In genomic region chr6:97563529-97563928, GRCh38 we compare ENCODE assay signal across 22 cellular contexts.
"Had no signal": no experiment of that assay in that cellular context is flagged by ENCODE, and none has a peak within 500 bp of the region (broad histone marks: within the 10 kb centered on the region; RNA-seq: fewer than 3 reads in every experiment).

No MANE protein-coding gene starts in this region.

- H3K9me3 Mint-ChIP-seq: activated CD4-positive, alpha-beta T cell treated with anti-CD3 and anti-CD28 coated beads, Interleukin-2, amount 10 ng/mL, durations not matched to agents 24 days and 14 days; activated CD8-positive, alpha-beta T cell treated with anti-CD3 and anti-CD28 coated beads for 36 hours had no signal

- H3K27me3 Mint-ChIP-seq: activated CD4-positive, alpha-beta T cell treated with anti-CD3 and anti-CD28 coated beads, Interleukin-2, amount 10 ng/mL, durations not matched to agents 24 days and 14 days; activated CD8-positive, alpha-beta memory T cell treated with anti-CD3 and anti-CD28 coated beads, Interleukin-2, amount 10 ng/mL, durations not matched to agents 7 days and 5 days; activated CD8-positive, alpha-beta T cell treated with anti-CD3 and anti-CD28 coated beads for 36 hours; activated naive CD8-positive, alpha-beta T cell treated with anti-CD3 and anti-CD28 coated beads, Interleukin-2, amount 50 U/mL, for 24 hours; progenitor cell of endocrine pancreas; stimulated activated memory B cell treated with anti-CD40 and anti-IgM and Interleukin-4, amounts not matched to agents 10 μg/mL and 1 μg/mL and 100 μg/mL, for 72 hours had no signal

- H3K27ac Mint-ChIP-seq: activated CD4-positive, alpha-beta T cell treated with anti-CD3 and anti-CD28 coated beads, Interleukin-2, amount 10 ng/mL, durations not matched to agents 24 days and 14 days; activated CD8-positive, alpha-beta memory T cell treated with anti-CD3 and anti-CD28 coated beads, Interleukin-2, amount 10 ng/mL, durations not matched to agents 7 days and 5 days; activated CD8-positive, alpha-beta T cell treated with anti-CD3 and anti-CD28 coated beads for 36 hours; activated naive CD8-positive, alpha-beta T cell treated with anti-CD3 and anti-CD28 coated beads, Interleukin-2, amount 50 U/mL, for 24 hours; natural killer cell; progenitor cell of endocrine pancreas; stimulated activated memory B cell treated with anti-CD40 and anti-IgM and Interleukin-4, amounts not matched to agents 10 μg/mL and 1 μg/mL and 100 μg/mL, for 72 hours had no signal

- H3K36me3 Mint-ChIP-seq: activated CD8-positive, alpha-beta memory T cell treated with anti-CD3 and anti-CD28 coated beads, Interleukin-2, amount 10 ng/mL, durations not matched to agents 7 days and 5 days; natural killer cell; stimulated activated memory B cell treated with anti-CD40 and anti-IgM and Interleukin-4, amounts not matched to agents 10 μg/mL and 1 μg/mL and 100 μg/mL, for 72 hours had no signal

- DNase-seq: activated CD4-positive, alpha-beta T cell treated with anti-CD3 and anti-CD28 coated beads, Interleukin-2, amount 10 ng/mL, durations not matched to agents 24 days and 14 days; activated CD8-positive, alpha-beta memory T cell treated with anti-CD3 and anti-CD28 coated beads, Interleukin-2, amount 10 ng/mL, durations not matched to agents 7 days and 5 days; activated CD8-positive, alpha-beta T cell treated with anti-CD3 and anti-CD28 coated beads for 36 hours; activated effector memory CD4-positive, alpha-beta T cell treated with anti-CD3 and anti-CD28 coated beads, Interleukin-2, amount 50 U/mL, for 16 hours; activated naive CD4-positive, alpha-beta T cell treated with anti-CD3 and anti-CD28 coated beads, Interleukin-2, amount 50 U/mL, for 16 hours; activated naive CD8-positive, alpha-beta T cell treated with anti-CD3 and anti-CD28 coated beads, Interleukin-2, amount 50 U/mL, for 24 hours; activated T-cell treated with anti-CD3 and anti-CD28 coated beads for 4 hours; cerebellar nuclear complex; heart right ventricle; lower lobe of right lung; natural killer cell; retina; stimulated activated CD4-positive, alpha-beta T cell treated with anti-CD3 and anti-CD28 coated beads, Interleukin-15, amount 100 ng/mL, for 24 hours; stomach had no signal

- H3K4me1 Mint-ChIP-seq: activated CD4-positive, alpha-beta T cell treated with anti-CD3 and anti-CD28 coated beads, Interleukin-2, amount 10 ng/mL, durations not matched to agents 24 days and 14 days; activated CD8-positive, alpha-beta memory T cell treated with anti-CD3 and anti-CD28 coated beads, Interleukin-2, amount 10 ng/mL, durations not matched to agents 7 days and 5 days; activated naive CD8-positive, alpha-beta T cell treated with anti-CD3 and anti-CD28 coated beads, Interleukin-2, amount 50 U/mL, for 24 hours; natural killer cell; stimulated activated memory B cell treated with anti-CD40 and anti-IgM and Interleukin-4, amounts not matched to agents 10 μg/mL and 1 μg/mL and 100 μg/mL, for 72 hours had no signal

- ATAC-seq: activated CD8-positive, alpha-beta memory T cell treated with anti-CD3 and anti-CD28 coated beads, Interleukin-2, amount 10 ng/mL, durations not matched to agents 7 days and 5 days; activated CD8-positive, alpha-beta T cell treated with anti-CD3 and anti-CD28 coated beads for 36 hours; activated naive CD8-positive, alpha-beta T cell treated with anti-CD3 and anti-CD28 coated beads, Interleukin-2, amount 50 U/mL, for 24 hours; heart right ventricle; left lobe of liver; lower lobe of right lung; natural killer cell; stimulated activated memory B cell treated with anti-CD40 and anti-IgM and Interleukin-4, amounts not matched to agents 10 μg/mL and 1 μg/mL and 100 μg/mL, for 72 hours had no signal

- H3K4me3 ChIP-seq: coronary artery, heart right ventricle, lower lobe of right lung, sigmoid colon, smooth muscle cell, stomach, suprapubic skin, tibial nerve had no signal

- H3K4me3 Mint-ChIP-seq: activated CD4-positive, alpha-beta T cell treated with anti-CD3 and anti-CD28 coated beads, Interleukin-2, amount 10 ng/mL, durations not matched to agents 24 days and 14 days; activated CD8-positive, alpha-beta memory T cell treated with anti-CD3 and anti-CD28 coated beads, Interleukin-2, amount 10 ng/mL, durations not matched to agents 7 days and 5 days; activated CD8-positive, alpha-beta T cell treated with anti-CD3 and anti-CD28 coated beads for 36 hours; activated naive CD8-positive, alpha-beta T cell treated with anti-CD3 and anti-CD28 coated beads, Interleukin-2, amount 50 U/mL, for 24 hours; natural killer cell; stimulated activated memory B cell treated with anti-CD40 and anti-IgM and Interleukin-4, amounts not matched to agents 10 μg/mL and 1 μg/mL and 100 μg/mL, for 72 hours had no signal
